In genomic region chr13:31110617-31111016, GRCh38 we compare ENCODE assay signal across 29 cellular contexts. TPM values are rescaled to one million over a fixed set of nuclear protein-coding genes. Genes with fewer than 3 reads are reported as not detected.
A peak's percentile ranks its signal among the peaks of the same experiment; 100 is the strongest.
DNase-seq lines count a peak whose midpoint lies in the region; ATAC-seq and TF ChIP-seq lines count a peak whose summit lies in the region.
"Had no signal": no experiment of that assay in that cellular context is flagged by ENCODE, and none has a peak within 500 bp of the region (broad histone marks: within the 10 kb centered on the region; RNA-seq: fewer than 3 reads in every experiment).

No MANE protein-coding gene starts in this region.

- H3K27ac Mint-ChIP-seq in stimulated activated memory B cell treated with anti-CD40 and anti-IgM and Interleukin-4, amounts not matched to agents 10 μg/mL and 1 μg/mL and 100 μg/mL, for 72 hours = no peak overlapping the region
- H3K27ac Mint-ChIP-seq in activated CD4-positive, alpha-beta T cell treated with anti-CD3 and anti-CD28 coated beads for 36 hours = no peak overlapping the region
- H3K27ac Mint-ChIP-seq: CD8-positive, alpha-beta T cell had no signal

- CTCF ChIA-PET in activated CD4-positive, alpha-beta T cell treated with anti-CD3 and anti-CD28 coated beads for 36 hours (lab: Charles Lee) = no interaction called here

- H3K36me3 ChIP-seq in MG63 (no peaks in the 10 kb centered on the region), psoas muscle (ENCODE audit: insufficient read depth in 1 of 2, low read depth in 1 of 2) (no peaks in the 10 kb centered on the region)
- H3K36me3 ChIP-seq: SJCRH30 had no signal

- intact Hi-C loops in psoas muscle (cut with DNase I) = no loop called here
- intact Hi-C loops in activated CD4-positive, alpha-beta T cell treated with anti-CD3 and anti-CD28 coated beads for 36 hours (cut with DNase I, micrococcal nuclease) = no loop called here

- no peaks in the 10 kb centered on the region for H3K36me3 Mint-ChIP-seq in stimulated activated memory B cell treated with anti-CD40 and anti-IgM and Interleukin-4, amounts not matched to agents 10 μg/mL and 1 μg/mL and 100 μg/mL, for 72 hours
- no peaks in the 10 kb centered on the region for H3K36me3 Mint-ChIP-seq in activated CD4-positive, alpha-beta T cell treated with anti-CD3 and anti-CD28 coated beads for 36 hours (ENCODE audit: low read depth)
- H3K36me3 Mint-ChIP-seq: CD8-positive, alpha-beta T cell had no signal

- H3K4me3 Mint-ChIP-seq in stimulated activated memory B cell treated with anti-CD40 and anti-IgM and Interleukin-4, amounts not matched to agents 10 μg/mL and 1 μg/mL and 100 μg/mL, for 72 hours = no peak overlapping the region
- no peak overlapping the region for H3K4me3 Mint-ChIP-seq in activated CD4-positive, alpha-beta T cell treated with anti-CD3 and anti-CD28 coated beads for 36 hours
- H3K4me3 Mint-ChIP-seq: CD8-positive, alpha-beta T cell; IgD-negative memory B cell had no signal

- 23 to 26% (median 24%) methylated on average over 10 of the region's 10 CpGs for WGBS in psoas muscle, 3 donors

- no peaks in the 10 kb centered on the region for H3K9me3 Mint-ChIP-seq in stimulated activated memory B cell treated with anti-CD40 and anti-IgM and Interleukin-4, amounts not matched to agents 10 μg/mL and 1 μg/mL and 100 μg/mL, for 72 hours
- no peaks in the 10 kb centered on the region for H3K9me3 Mint-ChIP-seq in activated CD4-positive, alpha-beta T cell treated with anti-CD3 and anti-CD28 coated beads for 36 hours (ENCODE audit: low read depth)
- H3K9me3 Mint-ChIP-seq: CD8-positive, alpha-beta T cell; IgD-negative memory B cell had no signal

- H3K27me3 ChIP-seq in MG63 (peaks cover 8% of the 10 kb centered on the region; the same call in 1 of the 2 replicates), psoas muscle (ENCODE audit: insufficient read depth in 3 of 3, low read length in 2 of 3) (peaks cover 0 to 4% (median 1%) of the 10 kb centered on the region in 3 donors)

- H3K4me1 Mint-ChIP-seq in stimulated activated memory B cell treated with anti-CD40 and anti-IgM and Interleukin-4, amounts not matched to agents 10 μg/mL and 1 μg/mL and 100 μg/mL, for 72 hours = no peaks in the 10 kb centered on the region
- H3K4me1 Mint-ChIP-seq in activated CD4-positive, alpha-beta T cell treated with anti-CD3 and anti-CD28 coated beads for 36 hours = no peaks in the 10 kb centered on the region
- H3K4me1 Mint-ChIP-seq: IgD-negative memory B cell had no signal

- H3K27ac ChIP-seq in psoas muscle = no peak overlapping the region
- H3K27ac ChIP-seq: A549, C4-2B, HL-60, KMS-11, PC-9, SJCRH30 had no signal

- H3K9me3 ChIP-seq in MG63 (no peaks in the 10 kb centered on the region), psoas muscle (no peaks in the 10 kb centered on the region)
- H3K9me3 ChIP-seq: A549, SJCRH30 had no signal

- POLR2A ChIA-PET in activated CD4-positive, alpha-beta T cell treated with anti-CD3 and anti-CD28 coated beads for 36 hours (lab: Charles Lee) = no interaction called here

- H3K4me3 ChIP-seq in MG63 = no peak overlapping the region
- H3K4me3 ChIP-seq in psoas muscle = no peak overlapping the region
- H3K4me3 ChIP-seq: A549, PC-9, SJCRH30 had no signal

- no peaks in the 10 kb centered on the region for H3K4me1 ChIP-seq in psoas muscle
- H3K4me1 ChIP-seq: A549, SJCRH30 had no signal

- DNase-seq in MG63 (peak; percentile 45), cerebellum (ENCODE audit: low spot score) (peak; percentile 13), psoas muscle (peak in 1 of 2 donors; percentile 57)
- no peak for DNase-seq in activated CD4-positive, alpha-beta T cell treated with anti-CD3 and anti-CD28 coated beads for 36 hours
- DNase-seq: AML-193; CD8-positive, alpha-beta T cell; DMS 273 treated with DMSO at 0.1 percent for 48 hours; DMS79 treated with DMSO at 0.1 percent for 48 hours; GF-D8; NCI-H1105; NCI-H1436 treated with DMSO at 0.1 percent for 48 hours; NCI-H187 treated with DMSO at 0.1 percent for 48 hours; NCI-H2171 treated with DMSO at 0.1 percent for 48 hours; NCI-H524; NCI-H748 treated with DMSO at 0.1 percent for 48 hours; NK-92 treated with Interleukin-12 subunit alpha and Interleukin-12 subunit beta, amount 100 ng/mL, for 24 hours; PC-9; SJCRH30 had no signal

- ATAC-seq in psoas muscle = peak in 3 of 4 donors; percentile 35 to 57 (median 40)
- ATAC-seq in stimulated activated memory B cell treated with anti-CD40 and anti-IgM and Interleukin-4, amounts not matched to agents 10 μg/mL and 1 μg/mL and 100 μg/mL, for 72 hours = peak; percentile 29
- no peak for ATAC-seq in activated CD4-positive, alpha-beta T cell treated with anti-CD3 and anti-CD28 coated beads for 36 hours
- no peak for ATAC-seq in GM19397 (IDR thresholded peaks at IDR 0.05; ENCODE audit: unreplicated experiment)
- no peak for ATAC-seq in GM21381 (IDR thresholded peaks at IDR 0.05; ENCODE audit: unreplicated experiment)
- ATAC-seq: A549; CD8-positive, alpha-beta T cell; HCT116; Right ventricle myocardium inferior; SK-N-SH treated with all-trans-retinoic acid at 6 μM for 48 hours had no signal

- no peak for TF ChIP-seq CTCF in psoas muscle (IDR thresholded peaks at IDR 0.05)

- peaks cover 9% of the 10 kb centered on the region for H3K27me3 Mint-ChIP-seq in stimulated activated memory B cell treated with anti-CD40 and anti-IgM and Interleukin-4, amounts not matched to agents 10 μg/mL and 1 μg/mL and 100 μg/mL, for 72 hours
- no peaks in the 10 kb centered on the region for H3K27me3 Mint-ChIP-seq in activated CD4-positive, alpha-beta T cell treated with anti-CD3 and anti-CD28 coated beads for 36 hours

RNA-seq across cellular contexts. Expression of gene HSPH1, which starts 51.1 kb away (rescaled TPM):
- total RNA-seq in MG63 (2014; rRNA removed; shearing (Covaris generic); ENCODE audit: low replicate concordance) = 82.9 and 98.7 TPM in 2 replicates
- total RNA-seq in cerebellum (74.1 TPM), psoas muscle (100 to 1,000 TPM in 1 of 4 donors, 10 to 100 TPM in 3; 66.8 to 103 (median 76.3) TPM)
- 100 to 1,000 TPM in 1 of 3 donors, 10 to 100 TPM in 2; 32.6 to 106 (median 53.1) TPM for polyA plus RNA-seq in psoas muscle
- 100 to 1,000 TPM; 229 to 259 TPM for total RNA-seq in activated CD4-positive, alpha-beta T cell treated with anti-CD3 and anti-CD28 coated beads for 36 hours

Comparison
In these comparisons a context has a peak if more than half of its experiments do, and no peak if none do; other contexts are left out.
1. ATAC-seq: peak in psoas muscle (3 of 4) and stimulated activated memory B cell treated with anti-CD40 and anti-IgM and Interleukin-4, amounts not matched to agents 10 μg/mL and 1 μg/mL and 100 μg/mL, for 72 hours (single experiment); none in activated CD4-positive, alpha-beta T cell treated with anti-CD3 and anti-CD28 coated beads for 36 hours (single experiment), GM19397 (single experiment) and GM21381 (single experiment).